In genomic region chr5:130198927-130199326, GRCh38 we compare ENCODE assay signal across 10 cellular contexts.
DNase-seq lines count a peak whose midpoint lies in the region; ATAC-seq and TF ChIP-seq lines count a peak whose summit lies in the region.
"Had no signal": no experiment of that assay in that cellular context is flagged by ENCODE, and none has a peak within 500 bp of the region (broad histone marks: within the 10 kb centered on the region; RNA-seq: fewer than 3 reads in every experiment).

No MANE protein-coding gene starts in this region.

- no peak overlapping the region for H3K4me2 ChIP-seq in OCI-LY1 (ENCODE audit: low read length)

- no peaks in the 10 kb centered on the region for H4K20me1 ChIP-seq in OCI-LY1 (ENCODE audit: insufficient read depth, low read length)

- TF ChIP-seq CTCF in OCI-LY1 (IDR thresholded peaks at IDR 0.05; ENCODE audit: low read length) (peak; percentile 60), lower lobe of right lung (IDR thresholded peaks at IDR 0.05) (no peak)

- H3K27ac ChIP-seq in OCI-LY1 (ENCODE audit: low read depth, low read length, poor library complexity, severe bottlenecking), result no peak overlapping the region
- H3K27ac ChIP-seq in lower lobe of right lung, result no peak overlapping the region

- H3K36me3 ChIP-seq in OCI-LY1 (ENCODE audit: insufficient read depth, low read length) (no peaks in the 10 kb centered on the region), lower lobe of right lung (no peaks in the 10 kb centered on the region)

- ATAC-seq in GM21619 (IDR thresholded peaks at IDR 0.05; ENCODE audit: unreplicated experiment) (peak; percentile 51), lower lobe of right lung (no peak), HG03025 (IDR thresholded peaks at IDR 0.05; ENCODE audit: low FRiP score, unreplicated experiment) (no peak)

- H2AFZ ChIP-seq in OCI-LY1 (ENCODE audit: low read length), result no peak overlapping the region

- H3K27me3 ChIP-seq in OCI-LY1 (ENCODE audit: insufficient read depth, low read length), result no peaks in the 10 kb centered on the region
- no peaks in the 10 kb centered on the region for H3K27me3 ChIP-seq in lower lobe of right lung (ENCODE audit: low read depth)

- H3K9me3 ChIP-seq in OCI-LY1 (ENCODE audit: low read length) (0 out of 2 replicates have a peak, but pooled peaks cover 6% of the 10 kb centered on the region), lower lobe of right lung (no peaks in the 10 kb centered on the region)

- DNase-seq in EH (ENCODE audit: low read depth) (peak; percentile 51), iPS DF 4.7 (ENCODE audit: extremely low read depth, low spot score) (peak; percentile 30), lower lobe of right lung (no peak), cardiac septum (ENCODE audit: low spot score) (no peak), GF-D8 (lab: John Stamatoyannopoulos, UW) (no peak)
- DNase-seq: activated gamma-delta T cell had no signal

- intact Hi-C loops in lower lobe of right lung (cut with DNase I) (no loop called here), cardiac septum (cut with DNase I) (no loop called here)

- H3F3A ChIP-seq in OCI-LY1 (ENCODE audit: insufficient read depth, low read length), result no peaks in the 10 kb centered on the region

- H3K9ac ChIP-seq in OCI-LY1 (ENCODE audit: low read length), result no peak overlapping the region

- no peaks in the 10 kb centered on the region for H3K9me2 ChIP-seq in OCI-LY1 (ENCODE audit: low read depth, low read length)

- H3K4me3 ChIP-seq in OCI-LY1 (ENCODE audit: low read depth, low read length, poor library complexity, severe bottlenecking) (no peak overlapping the region), lower lobe of right lung (no peak overlapping the region)
- H3K4me3 ChIP-seq: lung had no signal

- H3K4me1 ChIP-seq in OCI-LY1 (ENCODE audit: insufficient read depth, low read length, severe bottlenecking) (no peaks in the 10 kb centered on the region), lower lobe of right lung (no peaks in the 10 kb centered on the region)

- H3K79me2 ChIP-seq in OCI-LY1 (ENCODE audit: insufficient read depth, low read length), result no peaks in the 10 kb centered on the region

Comparison
In these comparisons a context has a peak if more than half of its experiments do, and no peak if none do; other contexts are left out.
1. DNase-seq: peak in EH (single experiment) and iPS DF 4.7 (single experiment); none in lower lobe of right lung (single experiment), cardiac septum (single experiment) and GF-D8 (single experiment).